In the genomic region with DNA sequence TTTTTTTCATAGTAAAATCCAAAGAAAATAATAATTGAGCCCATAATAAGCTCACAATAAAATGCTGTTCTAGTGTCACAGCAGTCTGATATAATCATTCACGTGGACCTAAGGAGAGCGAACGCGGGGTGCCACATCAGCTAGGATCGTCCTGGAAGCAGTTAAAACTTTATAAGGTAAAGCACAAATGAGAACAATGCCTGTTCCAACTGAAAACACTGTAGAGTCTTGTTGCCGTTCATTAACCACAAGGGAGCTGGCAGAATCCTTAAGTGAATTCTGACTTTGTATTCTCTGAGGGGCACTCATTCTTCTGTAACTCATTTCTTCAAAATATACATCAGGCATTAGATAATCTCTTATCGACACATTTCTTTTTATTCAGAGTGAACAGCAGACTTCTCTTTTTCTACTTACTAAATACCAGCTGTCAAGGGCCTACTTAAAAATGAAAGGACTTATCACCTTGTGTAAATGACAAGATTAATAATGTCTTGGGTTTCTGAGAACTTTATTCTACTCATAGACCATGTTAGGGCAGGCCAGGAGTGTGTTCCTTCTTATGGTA, we compare ENCODE assay signal across 18 cellular contexts.
DNase-seq lines count a peak whose midpoint lies in the region; ATAC-seq and TF ChIP-seq lines count a peak whose summit lies in the region.
"Had no signal": no experiment of that assay in that cellular context is flagged by ENCODE, and none has a peak within 500 bp of the region (broad histone marks: within the 10 kb centered on the region; RNA-seq: fewer than 3 reads in every experiment).

No MANE protein-coding gene starts in this region.

- H3K4me1 ChIP-seq in left ventricle myocardium inferior (peaks cover 30% of the 10 kb centered on the region), right cardiac atrium (ENCODE audit: control insufficient read depth, insufficient read depth, low read length) (peaks cover 2% of the 10 kb centered on the region)
- H3K4me1 ChIP-seq: A549 had no signal

- intact Hi-C loops in left ventricle myocardium inferior (cut with micrococcal nuclease): no loop called here
- intact Hi-C loops in right cardiac atrium (cut with DNase I): loop anchor here in 1 of 4 donors (10.0 kb wide), 1 partner anchor 606 kb away; no protein-coding TSS in a partner anchor

- peak overlapping the region; percentile 91 for H3K27ac ChIP-seq in left ventricle myocardium inferior (replicated peaks)
- H3K27ac ChIP-seq in right cardiac atrium (ENCODE audit: low read length): no peak overlapping the region
- H3K27ac ChIP-seq: A549, C4-2B had no signal

- no peak for ATAC-seq in right cardiac atrium
- ATAC-seq in stimulated activated effector memory CD8-positive, alpha-beta T cell treated with anti-CD3 and anti-CD28 coated beads, Interleukin-12 subunit alpha, Interleukin-12 subunit beta, amount 100 ng/mL, for 72 hours: no peak
- no peak for ATAC-seq in GM19023 (IDR thresholded peaks at IDR 0.05; ENCODE audit: unreplicated experiment)
- no peak for ATAC-seq in HG03571 (IDR thresholded peaks at IDR 0.05; ENCODE audit: unreplicated experiment)
- ATAC-seq: A549 had no signal

- H3K27ac Mint-ChIP-seq in stimulated activated effector memory CD8-positive, alpha-beta T cell treated with anti-CD3 and anti-CD28 coated beads, Interleukin-12 subunit alpha, Interleukin-12 subunit beta, amount 100 ng/mL, for 72 hours: no peak overlapping the region
- H3K27ac Mint-ChIP-seq: H9, IgD-negative memory B cell had no signal

- no peaks in the 10 kb centered on the region for H3K36me3 Mint-ChIP-seq in stimulated activated effector memory CD8-positive, alpha-beta T cell treated with anti-CD3 and anti-CD28 coated beads, Interleukin-12 subunit alpha, Interleukin-12 subunit beta, amount 100 ng/mL, for 72 hours
- H3K36me3 Mint-ChIP-seq: IgD-negative memory B cell had no signal

- no peaks in the 10 kb centered on the region for H3K36me3 ChIP-seq in left ventricle myocardium inferior

- no peak overlapping the region for H3K4me3 Mint-ChIP-seq in stimulated activated effector memory CD8-positive, alpha-beta T cell treated with anti-CD3 and anti-CD28 coated beads, Interleukin-12 subunit alpha, Interleukin-12 subunit beta, amount 100 ng/mL, for 72 hours
- H3K4me3 Mint-ChIP-seq: H9, IgD-negative memory B cell had no signal

- H3K27me3 ChIP-seq in left ventricle myocardium inferior (ENCODE audit: low read depth): peaks cover 46% of the 10 kb centered on the region
- no peaks in the 10 kb centered on the region for H3K27me3 ChIP-seq in right cardiac atrium (ENCODE audit: control insufficient read depth, insufficient read depth)

- 59% methylated on average over 7 of the region's 7 CpGs for WGBS in right cardiac atrium

- no peaks in the 10 kb centered on the region for H3K4me1 Mint-ChIP-seq in stimulated activated effector memory CD8-positive, alpha-beta T cell treated with anti-CD3 and anti-CD28 coated beads, Interleukin-12 subunit alpha, Interleukin-12 subunit beta, amount 100 ng/mL, for 72 hours
- H3K4me1 Mint-ChIP-seq: H9, IgD-negative memory B cell had no signal

- no peaks in the 10 kb centered on the region for H3K9me3 Mint-ChIP-seq in stimulated activated effector memory CD8-positive, alpha-beta T cell treated with anti-CD3 and anti-CD28 coated beads, Interleukin-12 subunit alpha, Interleukin-12 subunit beta, amount 100 ng/mL, for 72 hours
- H3K9me3 Mint-ChIP-seq: H9 had no signal

- H3K4me3 ChIP-seq in left ventricle myocardium inferior (peak overlapping the region; percentile 71), right cardiac atrium (ENCODE audit: low read length) (no peak overlapping the region), epithelial cell of esophagus (ENCODE audit: low read length) (peak overlapping the region; percentile 13)
- H3K4me3 ChIP-seq: A549 had no signal

- no peak for DNase-seq in left ventricle myocardium inferior
- DNase-seq in right cardiac atrium: no peak
- DNase-seq in epithelial cell of esophagus (ENCODE audit: low read depth): no peak
- DNase-seq in renal cortical epithelial cell (ENCODE audit: low read depth): peak; percentile 51
- DNase-seq in stimulated activated effector memory CD8-positive, alpha-beta T cell treated with anti-CD3 and anti-CD28 coated beads, Interleukin-12 subunit alpha, Interleukin-12 subunit beta, amount 100 ng/mL, for 72 hours (ENCODE audit: low spot score in 2 of 2): no peak
- DNase-seq: COR-L47, H9, MV-4-11, NCI-H1417 treated with DMSO at 0.1 percent for 48 hours, NCI-H2029 treated with DMSO at 0.1 percent for 48 hours, NCI-H2227 treated with DMSO at 0.1 percent for 48 hours, NCI-H526 treated with DMSO at 0.1 percent for 48 hours, SHP77 had no signal

- no peaks in the 10 kb centered on the region for H3K9me3 ChIP-seq in left ventricle myocardium inferior (replicated peaks)
- no peaks in the 10 kb centered on the region for H3K9me3 ChIP-seq in right cardiac atrium (ENCODE audit: control insufficient read depth, low read length)
- H3K9me3 ChIP-seq: A549 had no signal

- no peak for TF ChIP-seq CTCF in left ventricle myocardium inferior (IDR thresholded peaks at IDR 0.05; ENCODE audit: borderline replicate concordance)
- no peak for TF ChIP-seq CTCF in epithelial cell of esophagus (IDR thresholded peaks at IDR 0.05; ENCODE audit: insufficient read depth, low read depth, low read length, missing control alignments)
